In the genomic region with DNA sequence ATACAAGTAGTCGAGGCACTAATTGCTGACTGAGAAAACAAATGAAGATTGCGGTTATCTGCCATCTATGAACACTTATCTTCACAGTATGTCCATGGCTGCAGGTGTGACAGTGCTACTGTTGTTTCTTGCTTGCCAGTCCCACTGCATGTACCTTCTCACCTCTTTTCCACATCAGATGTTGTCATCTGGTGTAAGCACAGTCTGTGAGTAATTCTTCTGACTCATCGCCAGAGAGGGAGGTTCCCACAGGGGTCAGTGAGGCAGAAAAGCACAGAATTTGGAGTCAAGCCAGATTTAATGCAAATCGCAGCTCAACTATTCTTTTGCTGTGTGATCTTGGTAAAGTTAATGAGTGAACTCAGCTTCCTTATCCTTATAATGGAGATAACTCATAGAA, we compare ENCODE assay signal across 9 cellular contexts.
A peak's percentile ranks its signal among the peaks of the same experiment; 100 is the strongest.
DNase-seq lines count a peak whose midpoint lies in the region; ATAC-seq, FAIRE-seq and TF ChIP-seq lines count a peak whose summit lies in the region.
"Had no signal": no experiment of that assay in that cellular context is flagged by ENCODE, and none has a peak within 500 bp of the region (broad histone marks: within the 10 kb centered on the region; RNA-seq: fewer than 3 reads in every experiment).

No MANE protein-coding gene starts in this region.

- ATAC-seq in GM21825 (IDR thresholded peaks at IDR 0.05; ENCODE audit: unreplicated experiment) = peak; percentile 87

- no peak for FAIRE-seq in HTR-8/SVneo (lab: Jason Lieb, UNC)

- no peak overlapping the region for H3K4me3 ChIP-seq in astrocyte of the spinal cord (ENCODE audit: low read depth, low read length)

- no peak for TF ChIP-seq CTCF in astrocyte of the spinal cord (IDR thresholded peaks at IDR 0.05; ENCODE audit: low read depth, low read length)

- DNase-seq in activated T-cell treated with anti-CD3 and anti-CD28 coated beads, Interleukin-2, amount 50 U/mL, for 48 hours = peak; percentile 18 to 19
- no peak for DNase-seq in activated T-cell treated with anti-CD3 and anti-CD28 coated beads for 4 hours
- DNase-seq in HTR-8/SVneo (ENCODE audit: insufficient read length, low spot score) = peak; percentile 45
- DNase-seq in astrocyte of the spinal cord (ENCODE audit: low read depth, low spot score) = peak; percentile 87
- peak; percentile 97 for DNase-seq in renal cortical epithelial cell (ENCODE audit: low read depth)
- no peak for DNase-seq in NCI-H1930 (lab: John Stamatoyannopoulos, UW)
- DNase-seq in anterior cingulate cortex (lab: John Stamatoyannopoulos, UW) = no peak
- DNase-seq: activated naive CD8-positive, alpha-beta T cell treated with anti-CD3 and anti-CD28 coated beads, Interleukin-2, amount 10 ng/mL, durations not matched to agents 7 days and 5 days had no signal

- in situ Hi-C loops in astrocyte of the spinal cord (cut with HindIII; ENCODE audit: low sequenced_read_pairs) = no loop called here

Comparison
In these comparisons a context has a peak if more than half of its experiments do, and no peak if none do; other contexts are left out.
1. DNase-seq: peak in activated T-cell treated with anti-CD3 and anti-CD28 coated beads, Interleukin-2, amount 50 U/mL, for 48 hours (2 of 2), HTR-8/SVneo (single experiment), astrocyte of the spinal cord (single experiment) and renal cortical epithelial cell (single experiment); none in activated T-cell treated with anti-CD3 and anti-CD28 coated beads for 4 hours (single experiment), NCI-H1930 (0 of 2) and anterior cingulate cortex (0 of 58).